In genomic region chr2:74458132-74458956, GRCh38 we compare ENCODE assay signal across 8 cellular contexts. TPM values are rescaled to one million over a fixed set of nuclear protein-coding genes. Genes with fewer than 3 reads are reported as not detected.
A peak's percentile ranks its signal among the peaks of the same experiment; 100 is the strongest.
DNase-seq lines count a peak whose midpoint lies in the region; ATAC-seq and TF ChIP-seq lines count a peak whose summit lies in the region.

TSS of gene WBP1 (plus strand) at chr2:74458438. CDS start at chr2:74458603, 165 bp downstream.

- peak within 1 kb of the TSS; percentile 98 to 99 for H3K27ac Mint-ChIP-seq in natural killer cell

- H3K4me3 ChIP-seq in H7 (ENCODE audit: insufficient read depth, low read depth, low read length) = peak within 1 kb of the TSS; percentile 84

- peaks cover 59 to 73% of the 10 kb centered on the region in 2 donors for H3K4me1 Mint-ChIP-seq in natural killer cell

- no peaks in the 10 kb centered on the region for H3K27me3 Mint-ChIP-seq in natural killer cell (ENCODE audit: low read depth in 2 of 2)

- no peaks in the 10 kb centered on the region for H3K27me3 ChIP-seq in H7 (ENCODE audit: control insufficient read depth, insufficient read depth, low read length)

- TF ChIP-seq CTCF in natural killer cell (IDR thresholded peaks at IDR 0.05) = no peak

- peak within 1 kb of the TSS; percentile 98 for H3K4me3 Mint-ChIP-seq in natural killer cell

- intact Hi-C loops in natural killer cell (cut with micrococcal nuclease) = loop anchor here (1.0 to 10.0 kb wide), 6 partner anchors 14 to 1224 kb away; partner anchors contain the start of genes C2orf81, CCT7, MRPL53 and PCGF1

- H3K36me3 Mint-ChIP-seq in natural killer cell = no peaks in the 10 kb centered on the region

- no peaks in the 10 kb centered on the region for H3K9me3 Mint-ChIP-seq in natural killer cell

- peak; percentile 77 to 93 (median 81) for ATAC-seq in natural killer cell

- no peaks in the 10 kb centered on the region; the same call in none of the 2 replicates for H3K36me3 ChIP-seq in H7 (replicated peaks; ENCODE audit: control insufficient read depth, insufficient read depth, low read length)

- peak; percentile 100 for DNase-seq in EH (ENCODE audit: low read depth)
- peak; percentile 97 for DNase-seq in H7
- peak; percentile 100 for DNase-seq in M059J (ENCODE audit: low read depth)
- DNase-seq in SHP77 (lab: John Stamatoyannopoulos, UW) = peak; percentile 99 to 100
- DNase-seq in activated effector memory CD4-positive, alpha-beta T cell treated with Interleukin-2 at 50 U/mL for 16 hours = peak; percentile 99
- DNase-seq in fibroblast of peridontal ligament (ENCODE audit: extremely low read depth) = peak; percentile 100
- peak; percentile 98 for DNase-seq in natural killer cell
- peak; percentile 99 for DNase-seq in stimulated activated naive CD4-positive, alpha-beta T cell treated with Interleukin-2 at 50 U/mL for 16 hours (lab: John Stamatoyannopoulos, UW)

RNA-seq across cellular contexts. Expression of gene WBP1, which starts in this region (rescaled TPM):
- 81.0 and 88.9 TPM in 2 replicates for total RNA-seq in H7 (2014; rRNA removed; shearing (Covaris generic))
- total RNA-seq in M059J (2014; rRNA removed; shearing (Covaris generic)) = 45.2 and 55.7 TPM in 2 replicates
- total RNA-seq in natural killer cell = 10 to 100 TPM; 65.1 to 68.3 (median 65.4) TPM

Comparison
In these comparisons a context has a peak if more than half of its experiments do, and no peak if none do; other contexts are left out.
1. Peak in every context shown above with its lines: DNase-seq, ATAC-seq and H3K4me3 ChIP-seq.